In the genomic region with DNA sequence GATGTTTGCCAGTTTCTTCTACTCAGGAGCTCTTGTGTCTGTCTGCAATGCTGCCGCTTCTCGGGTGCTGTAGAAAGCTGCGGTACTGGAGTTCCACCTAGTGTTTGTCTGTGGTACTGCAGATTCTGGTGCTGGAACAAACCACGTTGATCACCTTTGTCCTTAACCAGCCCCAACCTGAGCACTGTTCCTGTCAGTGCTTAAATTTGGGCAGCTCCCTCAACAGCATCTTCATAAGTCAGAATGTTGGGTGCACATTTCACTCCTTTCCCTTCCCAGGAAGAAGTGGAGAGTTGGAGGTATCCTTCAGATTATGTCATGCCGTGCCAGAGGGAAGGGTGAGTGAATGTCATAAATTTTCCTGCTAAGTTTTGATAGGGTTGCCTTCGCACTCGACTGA, we compare ENCODE assay signal across 8 cellular contexts. TPM values are rescaled to one million over a fixed set of nuclear protein-coding genes. Genes with fewer than 3 reads are reported as not detected.
DNase-seq lines count a peak whose midpoint lies in the region; ATAC-seq, FAIRE-seq and TF ChIP-seq lines count a peak whose summit lies in the region.

No MANE protein-coding gene starts in this region.

- peak; percentile 98 to 99 for TF ChIP-seq RAD21 in K562 (CRISPR knock-in tag; conservative IDR thresholded peaks at IDR 0.05 in 1 of 2, IDR thresholded peaks at IDR 0.05 in 1 of 2)

- DNase-seq in DMS153 (lab: John Stamatoyannopoulos, UW) (peak; percentile 52), HEK293T (ENCODE audit: extremely low spot score) (peak; percentile 83), NCI-H2107 treated with DMSO at 0.1 percent for 48 hours (lab: John Stamatoyannopoulos, UW; ENCODE audit: unreplicated experiment) (peak; percentile 76), K562 (ENCODE audit: extremely low read depth in 1 of 4, low spot score in 3 of 4) (peak; percentile 69 to 83 (median 78)), iPS-NIHi11 (ENCODE audit: low spot score) (peak; percentile 92)
- DNase-seq in stimulated activated CD4-positive, alpha-beta T cell treated with anti-CD3 and anti-CD28 coated beads, Interleukin-12 subunit alpha, Interleukin-12 subunit beta, amount 100 ng/mL, for 24 hours (ENCODE audit: low read depth in 2 of 2) = peak; percentile 43 to 69

- no peaks in the 10 kb centered on the region for H3K9me3 ChIP-seq in K562 (replicated peaks; ENCODE audit: control insufficient read depth, insufficient read depth, low read depth, low read length)

- no peak overlapping the region for H3K9ac ChIP-seq in K562 (ENCODE audit: insufficient read depth in 1 of 2, low read depth in 2 of 2, low read length in 2 of 2)

- H3K4me2 ChIP-seq in K562 (ENCODE audit: insufficient read depth, low read length) = no peak overlapping the region

- WGBS in K562 (ENCODE audit: insufficient coverage, low coverage, missing lambda C conversion rate) = 3% methylated on average over 7 of the region's 7 CpGs

- FAIRE-seq in TTC549 (lab: Jason Lieb, UNC) = peak; percentile 56
- peak; percentile 95 for FAIRE-seq in K562 (lab: Jason Lieb, UNC)

- H3K4me3 ChIP-seq in K562 = no peak overlapping the region

- peak overlapping the region; percentile 18; the same call in 1 of the 2 replicates for H2AFZ ChIP-seq in K562 (ENCODE audit: low read depth, low read length)

- CTCF ChIA-PET in HEK293T (lab: Yijun Ruan, JAX) (interaction anchor here (0.6 to 3.2 kb wide), 10 partner anchors 8 to 841 kb away, joined by 3 to 79 read pairs (median 4); no protein-coding TSS in a partner anchor), K562 (lab: Yijun Ruan, JAX; ENCODE audit: low intra/inter-chr PET ratio) (interaction anchor here (0.6 to 4.9 kb wide), 5 partner anchors 57 to 432 kb away, joined by 3 to 91 read pairs (median 3); no protein-coding TSS in a partner anchor)

- peak; percentile 93 to 97 (median 96) for TF ChIP-seq CTCF in K562 (IDR thresholded peaks at IDR 0.05 in 2 of 3, conservative IDR thresholded peaks at IDR 0.05 in 1 of 3; ENCODE audit: insufficient read depth in 2 of 3, low read depth in 1 of 3, low read length in 3 of 3)

- H3K27me3 ChIP-seq in K562 (ENCODE audit: control insufficient read depth in 2 of 2, insufficient read depth in 2 of 2, low read length in 2 of 2) = no peaks in the 10 kb centered on the region

- H3K9me1 ChIP-seq in K562 (ENCODE audit: control insufficient read depth, insufficient read depth, low read length) = no peaks in the 10 kb centered on the region

- TF ChIP-seq POLR2A in K562 (conservative IDR thresholded peaks at IDR 0.05) = no peak

- H3K36me3 ChIP-seq in K562 (ENCODE audit: control insufficient read depth, insufficient read depth, low read length) = no peaks in the 10 kb centered on the region

- BruUV-seq in K562 (replicated peaks; lab: Mats Ljungman, UMichigan) = no TSS peak

- H3K4me1 ChIP-seq in K562 (replicated peaks in 1 of 2; ENCODE audit: control insufficient read depth in 2 of 2, insufficient read depth in 2 of 2, low read length in 2 of 2) = no peaks in the 10 kb centered on the region; a peak in 2 of 5 replicates

- TF ChIP-seq EP300 in K562 (IDR thresholded peaks at IDR 0.05; ENCODE audit: low read length) = no peak

- no peaks in the 10 kb centered on the region for H4K20me1 ChIP-seq in K562 (replicated peaks; ENCODE audit: control insufficient read depth, insufficient read depth, low read length)

- POLR2A ChIA-PET in HEK293T (lab: Yijun Ruan, JAX) = no interaction called here
- POLR2A ChIA-PET in K562 (lab: Yijun Ruan, JAX) = interaction anchor here (0.6 to 1.0 kb wide), 4 partner anchors 9 to 228 kb away, joined by 3 to 6 read pairs (median 3); no protein-coding TSS in a partner anchor

- no peaks in the 10 kb centered on the region for H3K79me2 ChIP-seq in K562 (ENCODE audit: control insufficient read depth, insufficient read depth, low read length)

- ATAC-seq in K562 (peak; percentile 99), GM18870 (IDR thresholded peaks at IDR 0.05; ENCODE audit: unreplicated experiment) (no peak)

- intact Hi-C loops in K562 (cut with micrococcal nuclease) = loop anchor here (1.0 to 5.0 kb wide), 3 partner anchors 76 to 431 kb away; no protein-coding TSS in a partner anchor

- H3K27ac ChIP-seq in K562 (ENCODE audit: extremely low read depth, low read depth, low read length) = no peak overlapping the region

- in situ Hi-C loops in K562 (cut with MboI) = loop anchor here (5.0 kb wide), 1 partner anchor 76 kb away; no protein-coding TSS in a partner anchor

TF ChIP-seq in HEK293T, 16 proteins besides CTCF, POLR2A, EP300 and RAD21:
- no peak for TF ChIP-seq CTBP1 (IDR thresholded peaks at IDR 0.05; ENCODE audit: borderline replicate concordance)
- TF ChIP-seq, protein P1, sequence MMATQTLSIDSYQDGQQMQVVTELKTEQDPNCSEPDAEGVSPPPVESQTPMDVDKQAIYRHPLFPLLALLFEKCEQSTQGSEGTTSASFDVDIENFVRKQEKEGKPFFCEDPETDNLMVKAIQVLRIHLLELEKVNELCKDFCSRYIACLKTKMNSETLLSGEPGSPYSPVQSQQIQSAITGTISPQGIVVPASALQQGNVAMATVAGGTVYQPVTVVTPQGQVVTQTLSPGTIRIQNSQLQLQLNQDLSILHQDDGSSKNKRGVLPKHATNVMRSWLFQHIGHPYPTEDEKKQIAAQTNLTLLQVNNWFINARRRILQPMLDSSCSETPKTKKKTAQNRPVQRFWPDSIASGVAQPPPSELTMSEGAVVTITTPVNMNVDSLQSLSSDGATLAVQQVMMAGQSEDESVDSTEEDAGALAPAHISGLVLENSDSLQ (IDR thresholded peaks at IDR 0.05) = 0 out of 2 replicates have a peak, but pooled peaks have one; percentile 8
- TF ChIP-seq FOXK2 (IDR thresholded peaks at IDR 0.05) = no peak
TF ChIP-seq in HEK293T: peak in this region for 1.

TF ChIP-seq in K562, 482 proteins besides CTCF, POLR2A, EP300 and RAD21 (continues in another document):
- TF ChIP-seq KLF16 (IDR thresholded peaks at IDR 0.05) (peak; percentile 62; the same call in 1 of the 2 replicates), C11orf30 (IDR thresholded peaks at IDR 0.05; ENCODE audit: low read depth) (no peak), ZNF24 (IDR thresholded peaks at IDR 0.05) (no peak), BMI1 (IDR thresholded peaks at IDR 0.05; ENCODE audit: low read length) (peak; percentile 48; the same call in 1 of the 2 replicates), TBL1XR1 (IDR thresholded peaks at IDR 0.05; ENCODE audit: low read length in 2 of 2) (no peak)
- TF ChIP-seq, protein P2, sequence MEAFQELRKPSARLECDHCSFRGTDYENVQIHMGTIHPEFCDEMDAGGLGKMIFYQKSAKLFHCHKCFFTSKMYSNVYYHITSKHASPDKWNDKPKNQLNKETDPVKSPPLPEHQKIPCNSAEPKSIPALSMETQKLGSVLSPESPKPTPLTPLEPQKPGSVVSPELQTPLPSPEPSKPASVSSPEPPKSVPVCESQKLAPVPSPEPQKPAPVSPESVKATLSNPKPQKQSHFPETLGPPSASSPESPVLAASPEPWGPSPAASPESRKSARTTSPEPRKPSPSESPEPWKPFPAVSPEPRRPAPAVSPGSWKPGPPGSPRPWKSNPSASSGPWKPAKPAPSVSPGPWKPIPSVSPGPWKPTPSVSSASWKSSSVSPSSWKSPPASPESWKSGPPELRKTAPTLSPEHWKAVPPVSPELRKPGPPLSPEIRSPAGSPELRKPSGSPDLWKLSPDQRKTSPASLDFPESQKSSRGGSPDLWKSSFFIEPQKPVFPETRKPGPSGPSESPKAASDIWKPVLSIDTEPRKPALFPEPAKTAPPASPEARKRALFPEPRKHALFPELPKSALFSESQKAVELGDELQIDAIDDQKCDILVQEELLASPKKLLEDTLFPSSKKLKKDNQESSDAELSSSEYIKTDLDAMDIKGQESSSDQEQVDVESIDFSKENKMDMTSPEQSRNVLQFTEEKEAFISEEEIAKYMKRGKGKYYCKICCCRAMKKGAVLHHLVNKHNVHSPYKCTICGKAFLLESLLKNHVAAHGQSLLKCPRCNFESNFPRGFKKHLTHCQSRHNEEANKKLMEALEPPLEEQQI (IDR thresholded peaks at IDR 0.05) = no peak
- TF ChIP-seq, protein P3, sequence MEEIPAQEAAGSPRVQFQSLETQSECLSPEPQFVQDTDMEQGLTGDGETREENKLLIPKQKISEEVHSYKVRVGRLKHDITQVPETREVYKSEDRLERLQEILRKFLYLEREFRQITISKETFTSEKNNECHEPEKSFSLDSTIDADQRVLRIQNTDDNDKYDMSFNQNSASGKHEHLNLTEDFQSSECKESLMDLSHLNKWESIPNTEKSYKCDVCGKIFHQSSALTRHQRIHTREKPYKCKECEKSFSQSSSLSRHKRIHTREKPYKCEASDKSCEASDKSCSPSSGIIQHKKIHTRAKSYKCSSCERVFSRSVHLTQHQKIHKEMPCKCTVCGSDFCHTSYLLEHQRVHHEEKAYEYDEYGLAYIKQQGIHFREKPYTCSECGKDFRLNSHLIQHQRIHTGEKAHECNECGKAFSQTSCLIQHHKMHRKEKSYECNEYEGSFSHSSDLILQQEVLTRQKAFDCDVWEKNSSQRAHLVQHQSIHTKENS (CRISPR knock-in tag; IDR thresholded peaks at IDR 0.05) = no peak
- TF ChIP-seq, protein P4, sequence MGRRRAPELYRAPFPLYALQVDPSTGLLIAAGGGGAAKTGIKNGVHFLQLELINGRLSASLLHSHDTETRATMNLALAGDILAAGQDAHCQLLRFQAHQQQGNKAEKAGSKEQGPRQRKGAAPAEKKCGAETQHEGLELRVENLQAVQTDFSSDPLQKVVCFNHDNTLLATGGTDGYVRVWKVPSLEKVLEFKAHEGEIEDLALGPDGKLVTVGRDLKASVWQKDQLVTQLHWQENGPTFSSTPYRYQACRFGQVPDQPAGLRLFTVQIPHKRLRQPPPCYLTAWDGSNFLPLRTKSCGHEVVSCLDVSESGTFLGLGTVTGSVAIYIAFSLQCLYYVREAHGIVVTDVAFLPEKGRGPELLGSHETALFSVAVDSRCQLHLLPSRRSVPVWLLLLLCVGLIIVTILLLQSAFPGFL (CRISPR knock-in tag; IDR thresholded peaks at IDR 0.05) = no peak

RNA-seq across cellular contexts. Expression of a gene that starts 48.7 kb away (rescaled TPM):
- total RNA-seq in K562 (2011; cell fraction: chromatin; rRNA removed; ENCODE audit: low replicate concordance) = not detected in 2 replicates
- total RNA-seq in K562 (2011; cell fraction: nucleolus; rRNA removed) = not detected in 2 replicates
- total RNA-seq in K562 (2011; cell fraction: nucleoplasm; rRNA removed) = not detected in 2 replicates
- total RNA-seq in K562 (2014; rRNA removed) = not detected in 2 replicates
- total RNA-seq in K562 (2014; rRNA removed; fragmentation: Illumina TruSeq; extraction: Trizol) = not detected in 2 replicates
- total RNA-seq in K562 (2015; rRNA removed; fragmentation: Illumina TruSeq; extraction: Trizol) = not detected in 2 replicates
- total RNA-seq in K562 (2021) = not detected in 2 replicates
- not detected in 2 replicates for polyA plus RNA-seq in K562 (2011; rRNA removed)
- polyA plus RNA-seq in K562 (2011; cell fraction: cytosol; rRNA removed) = not detected in 2 replicates
- polyA plus RNA-seq in K562 (2011; cell fraction: nucleus; rRNA removed) = not detected in 2 replicates
- 0.15 TPM in 1 of 2 replicates, not detected in the other for polyA plus RNA-seq in K562 (2012)
- polyA plus RNA-seq in K562 (2014; fragmentation: Illumina TruSeq; extraction: Trizol) = 0.21 TPM in 1 of 2 replicates, not detected in the other
- not detected for polyA plus RNA-seq in K562 (2014; fragmentation: Nextera tagmentation; extraction: Ambion mirVana)
- not detected in 2 replicates for polyA plus RNA-seq in K562 (2014; rRNA removed)
- not detected in 2 replicates for polyA minus RNA-seq in K562 (2011; rRNA and poly(A)+ RNA removed)
- not detected in 2 replicates for polyA minus RNA-seq in K562 (2011; cell fraction: cytosol; rRNA and poly(A)+ RNA removed)
- not detected in 2 replicates for polyA minus RNA-seq in K562 (2011; cell fraction: nucleus; rRNA and poly(A)+ RNA removed)
